In genomic region chr19:17306285-17306714, GRCh38 we compare ENCODE assay signal across 8 cellular contexts. TPM values are rescaled to one million over a fixed set of nuclear protein-coding genes. Genes with fewer than 3 reads are reported as not detected.
DNase-seq lines count a peak whose midpoint lies in the region; ATAC-seq and TF ChIP-seq lines count a peak whose summit lies in the region.

No MANE protein-coding gene starts in this region.

- ATAC-seq in activated CD8-positive, alpha-beta memory T cell treated with anti-CD3 and anti-CD28 coated beads, Interleukin-2, amount 10 ng/mL, durations not matched to agents 7 days and 5 days: no peak
- no peak for ATAC-seq in GM21737 (IDR thresholded peaks at IDR 0.05; ENCODE audit: unreplicated experiment)
- ATAC-seq in HG03460 (IDR thresholded peaks at IDR 0.05; ENCODE audit: unreplicated experiment): no peak

- peaks cover 56% of the 10 kb centered on the region for H3K4me1 Mint-ChIP-seq in activated CD8-positive, alpha-beta memory T cell treated with anti-CD3 and anti-CD28 coated beads, Interleukin-2, amount 10 ng/mL, durations not matched to agents 7 days and 5 days
- peaks cover 47% of the 10 kb centered on the region for H3K4me1 Mint-ChIP-seq in activated T-helper 1 cell treated with anti-CD3 and anti-CD28 coated beads, Interleukin-12 subunit alpha, Interleukin-12 subunit beta, Interleukin-2, Interleukin-4 antibody, amounts not matched to agents 30 ng/mL and 10 ng/mL and 1 ng/mL, durations not matched to agents 14 hours and 24 hours and 36 hours (ENCODE audit: low read depth)

- H3K27me3 Mint-ChIP-seq in activated CD8-positive, alpha-beta memory T cell treated with anti-CD3 and anti-CD28 coated beads, Interleukin-2, amount 10 ng/mL, durations not matched to agents 7 days and 5 days: no peaks in the 10 kb centered on the region
- H3K27me3 Mint-ChIP-seq in activated T-helper 1 cell treated with anti-CD3 and anti-CD28 coated beads, Interleukin-12 subunit alpha, Interleukin-12 subunit beta, Interleukin-2, Interleukin-4 antibody, amounts not matched to agents 30 ng/mL and 10 ng/mL and 1 ng/mL, durations not matched to agents 14 hours and 24 hours and 36 hours (ENCODE audit: insufficient read depth): no peaks in the 10 kb centered on the region

- CTCF ChIA-PET in activated CD8-positive, alpha-beta memory T cell treated with anti-CD3 and anti-CD28 coated beads, Interleukin-2, amount 10 ng/mL, durations not matched to agents 7 days and 5 days (lab: Charles Lee): interaction anchor here (0.9 to 6.2 kb wide), 6 partner anchors 13 to 99 kb away, joined by 3 to 44 read pairs (median 6); partner anchors contain the start of genes ANO8 and BST2

- H3K27ac ChIP-seq in temporal lobe (ENCODE audit: low read depth, low read length): peak overlapping the region; percentile 91

- intact Hi-C loops in activated T-helper 1 cell treated with anti-CD3 and anti-CD28 coated beads, Interleukin-12 subunit alpha, Interleukin-12 subunit beta, Interleukin-2, Interleukin-4 antibody, amounts not matched to agents 30 ng/mL and 10 ng/mL and 1 ng/mL, durations not matched to agents 14 hours and 24 hours and 36 hours (cut with micrococcal nuclease): loop anchor here (5.0 to 10.0 kb wide), 2 partner anchors 206 to 249 kb away; partner anchors contain the start of genes COLGALT1 and PGLS

- H3K27me3 ChIP-seq in kidney epithelial cell (ENCODE audit: control insufficient read depth, insufficient read depth, low read length): no peaks in the 10 kb centered on the region

- H3K4me3 ChIP-seq in kidney epithelial cell (ENCODE audit: low read depth, low read length): peak overlapping the region; percentile 62

- peaks cover under 1% of the 10 kb centered on the region for H3K36me3 ChIP-seq in kidney epithelial cell (ENCODE audit: control insufficient read depth, insufficient read depth, low read length)

- H3K9me3 Mint-ChIP-seq in activated CD8-positive, alpha-beta memory T cell treated with anti-CD3 and anti-CD28 coated beads, Interleukin-2, amount 10 ng/mL, durations not matched to agents 7 days and 5 days (ENCODE audit: low read depth): no peaks in the 10 kb centered on the region
- no peaks in the 10 kb centered on the region for H3K9me3 Mint-ChIP-seq in activated T-helper 1 cell treated with anti-CD3 and anti-CD28 coated beads, Interleukin-12 subunit alpha, Interleukin-12 subunit beta, Interleukin-2, Interleukin-4 antibody, amounts not matched to agents 30 ng/mL and 10 ng/mL and 1 ng/mL, durations not matched to agents 14 hours and 24 hours and 36 hours

- TF ChIP-seq CTCF in kidney epithelial cell (IDR thresholded peaks at IDR 0.05; ENCODE audit: insufficient read depth, low read length, poor library complexity, severe bottlenecking): no peak

- H3K4me3 Mint-ChIP-seq in activated CD8-positive, alpha-beta memory T cell treated with anti-CD3 and anti-CD28 coated beads, Interleukin-2, amount 10 ng/mL, durations not matched to agents 7 days and 5 days: peak overlapping the region; percentile 87
- peak overlapping the region; percentile 90 for H3K4me3 Mint-ChIP-seq in activated T-helper 1 cell treated with anti-CD3 and anti-CD28 coated beads, Interleukin-12 subunit alpha, Interleukin-12 subunit beta, Interleukin-2, Interleukin-4 antibody, amounts not matched to agents 30 ng/mL and 10 ng/mL and 1 ng/mL, durations not matched to agents 14 hours and 24 hours and 36 hours

- peaks cover 3% of the 10 kb centered on the region for H3K36me3 Mint-ChIP-seq in activated CD8-positive, alpha-beta memory T cell treated with anti-CD3 and anti-CD28 coated beads, Interleukin-2, amount 10 ng/mL, durations not matched to agents 7 days and 5 days
- peaks cover 4% of the 10 kb centered on the region for H3K36me3 Mint-ChIP-seq in activated T-helper 1 cell treated with anti-CD3 and anti-CD28 coated beads, Interleukin-12 subunit alpha, Interleukin-12 subunit beta, Interleukin-2, Interleukin-4 antibody, amounts not matched to agents 30 ng/mL and 10 ng/mL and 1 ng/mL, durations not matched to agents 14 hours and 24 hours and 36 hours (ENCODE audit: low read depth)

- peak overlapping the region; percentile 89 for H3K27ac Mint-ChIP-seq in activated CD8-positive, alpha-beta memory T cell treated with anti-CD3 and anti-CD28 coated beads, Interleukin-2, amount 10 ng/mL, durations not matched to agents 7 days and 5 days
- peak overlapping the region; percentile 91 for H3K27ac Mint-ChIP-seq in activated T-helper 1 cell treated with anti-CD3 and anti-CD28 coated beads, Interleukin-12 subunit alpha, Interleukin-12 subunit beta, Interleukin-2, Interleukin-4 antibody, amounts not matched to agents 30 ng/mL and 10 ng/mL and 1 ng/mL, durations not matched to agents 14 hours and 24 hours and 36 hours

- no peak for DNase-seq in activated CD8-positive, alpha-beta memory T cell treated with anti-CD3 and anti-CD28 coated beads, Interleukin-2, amount 10 ng/mL, durations not matched to agents 7 days and 5 days
- no peak for DNase-seq in activated CD8-positive, alpha-beta memory T cell treated with anti-CD3 and anti-CD28 coated beads, Interleukin-2, amount 50 U/mL, for 4 hours
- no peak for DNase-seq in activated T-helper 1 cell treated with anti-CD3 and anti-CD28 coated beads, Interleukin-12 subunit alpha, Interleukin-12 subunit beta, Interleukin-2, Interleukin-4 antibody, amounts not matched to agents 30 ng/mL and 10 ng/mL and 1 ng/mL, durations not matched to agents 14 hours and 24 hours and 36 hours (ENCODE audit: low spot score)
- no peak for DNase-seq in kidney epithelial cell (ENCODE audit: low read depth)
- DNase-seq in activated CD4-positive, alpha-beta T cell treated with anti-CD3 and anti-CD28 coated beads for 48 hours: no peak

RNA-seq across cellular contexts. Expression of gene MRPL34, which starts 0.6 kb away (rescaled TPM):
- 100 to 1,000 TPM in 1 of 2 experiments, 10 to 100 TPM in 1; 94.7 to 115 TPM for total RNA-seq in activated CD8-positive, alpha-beta memory T cell treated with anti-CD3 and anti-CD28 coated beads, Interleukin-2, amount 10 ng/mL, durations not matched to agents 7 days and 5 days
- total RNA-seq in activated T-helper 1 cell treated with anti-CD3 and anti-CD28 coated beads, Interleukin-12 subunit alpha, Interleukin-12 subunit beta, Interleukin-2, Interleukin-4 antibody, amounts not matched to agents 30 ng/mL and 10 ng/mL and 1 ng/mL, durations not matched to agents 14 hours and 24 hours and 36 hours: 108 and 118 TPM in 2 replicates
- 71.0 and 125 TPM in 2 replicates for total RNA-seq in kidney epithelial cell
- total RNA-seq in temporal lobe: 13.3 TPM

RNA-seq across cellular contexts. Expression of gene DDA1, which starts 3.1 kb away (rescaled TPM):
- total RNA-seq in activated CD8-positive, alpha-beta memory T cell treated with anti-CD3 and anti-CD28 coated beads, Interleukin-2, amount 10 ng/mL, durations not matched to agents 7 days and 5 days: 10 to 100 TPM; 47.7 to 58.9 TPM
- total RNA-seq in activated T-helper 1 cell treated with anti-CD3 and anti-CD28 coated beads, Interleukin-12 subunit alpha, Interleukin-12 subunit beta, Interleukin-2, Interleukin-4 antibody, amounts not matched to agents 30 ng/mL and 10 ng/mL and 1 ng/mL, durations not matched to agents 14 hours and 24 hours and 36 hours: 45.3 and 50.2 TPM in 2 replicates
- total RNA-seq in kidney epithelial cell (47.3 and 73.4 TPM in 2 replicates), temporal lobe (11.8 TPM)

RNA-seq across cellular contexts. Expression of gene ABHD8, which starts 3.1 kb away (rescaled TPM):
- 10 to 100 TPM; 10.1 to 10.7 TPM for total RNA-seq in activated CD8-positive, alpha-beta memory T cell treated with anti-CD3 and anti-CD28 coated beads, Interleukin-2, amount 10 ng/mL, durations not matched to agents 7 days and 5 days
- 8.8 and 9.0 TPM in 2 replicates for total RNA-seq in activated T-helper 1 cell treated with anti-CD3 and anti-CD28 coated beads, Interleukin-12 subunit alpha, Interleukin-12 subunit beta, Interleukin-2, Interleukin-4 antibody, amounts not matched to agents 30 ng/mL and 10 ng/mL and 1 ng/mL, durations not matched to agents 14 hours and 24 hours and 36 hours
- total RNA-seq in kidney epithelial cell (18.6 and 19.9 TPM in 2 replicates), temporal lobe (18.7 TPM)

RNA-seq across cellular contexts. Expression of gene ANKLE1, which starts 24.6 kb away (rescaled TPM):
- total RNA-seq in activated CD8-positive, alpha-beta memory T cell treated with anti-CD3 and anti-CD28 coated beads, Interleukin-2, amount 10 ng/mL, durations not matched to agents 7 days and 5 days: 10 to 100 TPM in 1 of 2 experiments, 1 to 10 TPM in 1; 9.2 to 17.2 TPM
- 13.4 and 13.8 TPM in 2 replicates for total RNA-seq in activated T-helper 1 cell treated with anti-CD3 and anti-CD28 coated beads, Interleukin-12 subunit alpha, Interleukin-12 subunit beta, Interleukin-2, Interleukin-4 antibody, amounts not matched to agents 30 ng/mL and 10 ng/mL and 1 ng/mL, durations not matched to agents 14 hours and 24 hours and 36 hours
- 0.17 and 0.55 TPM in 2 replicates for total RNA-seq in kidney epithelial cell
- 0.74 TPM for total RNA-seq in temporal lobe

RNA-seq across cellular contexts. Expression of gene ANO8, which starts 28.4 kb away (rescaled TPM):
- 10 to 100 TPM; 11.0 to 18.7 TPM for total RNA-seq in activated CD8-positive, alpha-beta memory T cell treated with anti-CD3 and anti-CD28 coated beads, Interleukin-2, amount 10 ng/mL, durations not matched to agents 7 days and 5 days
- total RNA-seq in activated T-helper 1 cell treated with anti-CD3 and anti-CD28 coated beads, Interleukin-12 subunit alpha, Interleukin-12 subunit beta, Interleukin-2, Interleukin-4 antibody, amounts not matched to agents 30 ng/mL and 10 ng/mL and 1 ng/mL, durations not matched to agents 14 hours and 24 hours and 36 hours: 6.6 and 7.4 TPM in 2 replicates
- total RNA-seq in kidney epithelial cell: 6.9 and 9.3 TPM in 2 replicates
- total RNA-seq in temporal lobe: 30.7 TPM
